8 cellular contexts compared by ENCODE assay signal in the genomic region with DNA sequence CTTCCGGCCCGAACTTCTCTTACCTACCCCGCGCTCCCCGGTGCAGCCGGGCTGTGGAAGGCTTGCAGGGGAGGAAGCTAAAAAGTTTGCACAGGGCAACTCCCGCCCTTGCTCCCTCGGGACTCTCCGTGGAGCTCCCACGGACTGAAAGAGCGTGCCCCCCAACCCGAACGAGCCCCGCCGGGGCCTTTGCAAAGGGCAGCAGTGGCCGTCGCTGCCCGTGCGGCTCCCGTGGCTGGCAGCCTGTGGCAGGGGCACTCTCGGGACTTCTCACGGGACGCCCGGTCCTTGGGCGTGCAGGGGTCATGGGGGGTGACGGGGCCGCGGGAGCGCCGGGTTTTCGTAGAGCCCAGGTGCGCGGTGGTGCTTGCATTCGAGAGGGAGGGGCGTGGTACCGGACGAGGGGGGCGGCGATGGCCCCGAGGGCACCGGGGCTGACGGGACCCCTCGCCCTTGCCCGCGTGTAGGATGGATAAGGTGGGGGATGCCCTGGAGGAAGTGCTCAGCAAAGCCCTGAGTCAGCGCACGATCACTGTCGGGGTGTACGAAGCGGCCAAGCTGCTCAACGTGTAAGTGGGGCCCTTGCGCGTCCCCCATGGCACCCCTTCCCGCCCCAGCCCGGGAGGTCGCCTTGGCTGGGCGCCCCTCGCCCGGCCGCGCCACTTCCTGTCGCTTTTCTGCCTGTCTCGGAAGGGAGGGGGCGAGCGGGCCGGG. TPM values are rescaled to one million over a fixed set of nuclear protein-coding genes. Genes with fewer than 3 reads are reported as not detected.
DNase-seq lines count a peak whose midpoint lies in the region; ATAC-seq and TF ChIP-seq lines count a peak whose summit lies in the region.

No MANE protein-coding gene starts in this region.

- H3K4me3 ChIP-seq in cardiac muscle cell (peak overlapping the region; percentile 88), vagina (peak overlapping the region; percentile 73 to 84)

- H3K9me3 ChIP-seq in cardiac muscle cell (ENCODE audit: low read depth) (no peaks in the 10 kb centered on the region), vagina (no peaks in the 10 kb centered on the region)

- H3K27ac ChIP-seq in RWPE1 (peak overlapping the region; percentile 100), cardiac muscle cell (peak overlapping the region; percentile 96), vagina (peak overlapping the region; percentile 96)

- peak; percentile 17 for ATAC-seq in HG03045 (IDR thresholded peaks at IDR 0.05; ENCODE audit: unreplicated experiment)

- H3K36me3 ChIP-seq in cardiac muscle cell: peaks cover 11% of the 10 kb centered on the region
- peaks cover 0 to 20% of the 10 kb centered on the region in 2 donors for H3K36me3 ChIP-seq in vagina

- POLR2A ChIA-PET in RWPE1 (lab: Yijun Ruan, JAX; ENCODE audit: low non-redundant PET): interaction anchor here (0.6 to 3.4 kb wide), 4 partner anchors 27 to 124 kb away, joined by 3 to 33 read pairs (median 3); no protein-coding TSS in a partner anchor

- CTCF ChIA-PET in RWPE1 (lab: Yijun Ruan, JAX): interaction anchor here (0.6 to 2.4 kb wide), 6 partner anchors 75 to 153 kb away, joined by 3 to 16 read pairs (median 5); no protein-coding TSS in a partner anchor

- DNase-seq in NOMO-1 (lab: John Stamatoyannopoulos, UW; ENCODE audit: unreplicated experiment in 2 of 2) (peak; percentile 15 to 35), NOMO-1 treated with dmso at 0.1 percent for 144 hours (lab: John Stamatoyannopoulos, UW; ENCODE audit: unreplicated experiment) (no peak), RWPE1 (ENCODE audit: low spot score) (no peak), cardiac muscle cell (ENCODE audit: low read depth in 1 of 2, low spot score in 1 of 2) (peak; percentile 47 to 52), posterior vena cava (ENCODE audit: low spot score) (peak; percentile 89), vagina (ENCODE audit: extremely low spot score in 2 of 2) (no peak)
- DNase-seq in activated naive CD4-positive, alpha-beta T cell treated with Interleukin-2 at 50 U/mL for 16 hours: peak; percentile 63

- H3K27me3 ChIP-seq in cardiac muscle cell (no peaks in the 10 kb centered on the region), vagina (no peaks in the 10 kb centered on the region)

- no peak for TF ChIP-seq POLR2A in vagina (IDR thresholded peaks at IDR 0.05)

- intact Hi-C loops in posterior vena cava (cut with DNase I): loop anchor here (5.0 to 10.0 kb wide), 4 partner anchors 69 to 149 kb away; a partner anchor contains a TSS
- intact Hi-C loops in vagina (cut with DNase I): loop anchor here (10.0 kb wide), 1 partner anchor 71 kb away; no protein-coding TSS in a partner anchor

- TF ChIP-seq CTCF in RWPE1 (conservative IDR thresholded peaks at IDR 0.05; ENCODE audit: low read depth): no peak
- TF ChIP-seq CTCF in cardiac muscle cell (IDR thresholded peaks at IDR 0.05; ENCODE audit: low read depth, low read length): no peak
- TF ChIP-seq CTCF in vagina (IDR thresholded peaks at IDR 0.05): no peak

- H3K4me1 ChIP-seq in cardiac muscle cell (ENCODE audit: low read depth) (peaks cover 38% of the 10 kb centered on the region), vagina (peaks cover 32% of the 10 kb centered on the region)

RNA-seq across cellular contexts. Expression of a gene that starts 0.7 kb away (rescaled TPM):
- 73.6 and 84.2 TPM in 2 replicates for total RNA-seq in cardiac muscle cell
- 106 and 112 TPM in 2 replicates for polyA plus RNA-seq in cardiac muscle cell
- 10 to 100 TPM; 32.4 to 40.4 TPM for total RNA-seq in posterior vena cava
- total RNA-seq in vagina: 44.4 TPM

Comparison
In these comparisons a context has a peak if more than half of its experiments do, and no peak if none do; other contexts are left out.
1. DNase-seq: peak in NOMO-1 (2 of 2), activated naive CD4-positive, alpha-beta T cell treated with Interleukin-2 at 50 U/mL for 16 hours (single experiment), cardiac muscle cell (2 of 2) and posterior vena cava (single experiment); none in NOMO-1 treated with dmso at 0.1 percent for 144 hours (single experiment), RWPE1 (single experiment) and vagina (0 of 2).
2. Peak in every context shown above with its lines, with median percentiles within 50 percentile points of each other: H3K27ac ChIP-seq.